ENCODE assay signal across 1 cellular context in the genomic region with DNA sequence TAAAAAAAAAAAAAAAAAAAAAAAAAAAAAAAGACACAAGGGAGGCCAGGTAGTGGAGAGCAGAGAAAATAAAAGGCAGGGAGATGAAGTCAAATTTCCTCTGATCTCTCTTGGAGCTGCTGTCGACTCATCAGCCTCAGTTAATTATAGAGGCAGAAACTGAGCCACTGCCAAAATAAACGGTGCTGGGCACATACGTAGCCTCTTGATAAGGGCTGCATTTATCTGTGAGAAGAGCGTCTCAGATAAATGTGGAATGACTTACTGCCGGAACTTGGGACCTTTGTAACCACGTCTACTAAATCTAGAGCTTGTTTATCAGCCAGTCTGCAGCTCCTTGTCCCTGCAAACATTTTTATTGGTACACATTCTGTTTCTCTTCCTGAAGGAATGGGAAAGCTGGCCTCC.
A peak's percentile ranks its signal among the peaks of the same experiment; 100 is the strongest.
TF ChIP-seq lines count a peak whose summit lies in the region.

No MANE protein-coding gene starts in this region.

TF ChIP-seq in K562, 482 proteins besides CTCF, POLR2A, EP300 and RAD21 (continued from another document and continues in another):
- TF ChIP-seq, protein P1, sequence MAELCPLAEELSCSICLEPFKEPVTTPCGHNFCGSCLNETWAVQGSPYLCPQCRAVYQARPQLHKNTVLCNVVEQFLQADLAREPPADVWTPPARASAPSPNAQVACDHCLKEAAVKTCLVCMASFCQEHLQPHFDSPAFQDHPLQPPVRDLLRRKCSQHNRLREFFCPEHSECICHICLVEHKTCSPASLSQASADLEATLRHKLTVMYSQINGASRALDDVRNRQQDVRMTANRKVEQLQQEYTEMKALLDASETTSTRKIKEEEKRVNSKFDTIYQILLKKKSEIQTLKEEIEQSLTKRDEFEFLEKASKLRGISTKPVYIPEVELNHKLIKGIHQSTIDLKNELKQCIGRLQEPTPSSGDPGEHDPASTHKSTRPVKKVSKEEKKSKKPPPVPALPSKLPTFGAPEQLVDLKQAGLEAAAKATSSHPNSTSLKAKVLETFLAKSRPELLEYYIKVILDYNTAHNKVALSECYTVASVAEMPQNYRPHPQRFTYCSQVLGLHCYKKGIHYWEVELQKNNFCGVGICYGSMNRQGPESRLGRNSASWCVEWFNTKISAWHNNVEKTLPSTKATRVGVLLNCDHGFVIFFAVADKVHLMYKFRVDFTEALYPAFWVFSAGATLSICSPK (IDR thresholded peaks at IDR 0.05; ENCODE audit: borderline replicate concordance) = no peak
- TF ChIP-seq ZNF584 (CRISPR knock-in tag; IDR thresholded peaks at IDR 0.05; ENCODE audit: low read depth) = no peak
- TF ChIP-seq MEF2A (IDR thresholded peaks at IDR 0.05; ENCODE audit: control insufficient read depth, low read depth, low read length) = peak; percentile 91
- no peak for TF ChIP-seq ZFX (CRISPR knock-in tag; IDR thresholded peaks at IDR 0.05)
- TF ChIP-seq ARHGAP35 (IDR thresholded peaks at IDR 0.05; ENCODE audit: partially characterized antibody) = no peak
- no peak for TF ChIP-seq GTF2F1 (IDR thresholded peaks at IDR 0.05; ENCODE audit: low read depth, low read length)
- TF ChIP-seq ETV6 (IDR thresholded peaks at IDR 0.05; ENCODE audit: borderline replicate concordance in 1 of 2, low read depth in 2 of 2, low read length in 1 of 2) = no peak
- TF ChIP-seq ETV6 (CRISPR knock-in tag; IDR thresholded peaks at IDR 0.05; ENCODE audit: borderline replicate concordance) = no peak
- no peak for TF ChIP-seq ZNF408 (CRISPR knock-in tag; IDR thresholded peaks at IDR 0.05; ENCODE audit: low read depth)
- no peak for TF ChIP-seq ZNF12 (CRISPR knock-in tag; IDR thresholded peaks at IDR 0.05)
- peak; percentile 94 for TF ChIP-seq KLF16 (IDR thresholded peaks at IDR 0.05)
- no peak for TF ChIP-seq SRSF9 (IDR thresholded peaks at IDR 0.05; ENCODE audit: borderline replicate concordance, low read depth, low read length)
- no peak; the same call in 1 of the 2 replicates for TF ChIP-seq TARDBP (IDR thresholded peaks at IDR 0.05)
- no peak for TF ChIP-seq TFAM (CRISPR knock-in tag; conservative IDR thresholded peaks at IDR 0.05)
- TF ChIP-seq, protein P2, sequence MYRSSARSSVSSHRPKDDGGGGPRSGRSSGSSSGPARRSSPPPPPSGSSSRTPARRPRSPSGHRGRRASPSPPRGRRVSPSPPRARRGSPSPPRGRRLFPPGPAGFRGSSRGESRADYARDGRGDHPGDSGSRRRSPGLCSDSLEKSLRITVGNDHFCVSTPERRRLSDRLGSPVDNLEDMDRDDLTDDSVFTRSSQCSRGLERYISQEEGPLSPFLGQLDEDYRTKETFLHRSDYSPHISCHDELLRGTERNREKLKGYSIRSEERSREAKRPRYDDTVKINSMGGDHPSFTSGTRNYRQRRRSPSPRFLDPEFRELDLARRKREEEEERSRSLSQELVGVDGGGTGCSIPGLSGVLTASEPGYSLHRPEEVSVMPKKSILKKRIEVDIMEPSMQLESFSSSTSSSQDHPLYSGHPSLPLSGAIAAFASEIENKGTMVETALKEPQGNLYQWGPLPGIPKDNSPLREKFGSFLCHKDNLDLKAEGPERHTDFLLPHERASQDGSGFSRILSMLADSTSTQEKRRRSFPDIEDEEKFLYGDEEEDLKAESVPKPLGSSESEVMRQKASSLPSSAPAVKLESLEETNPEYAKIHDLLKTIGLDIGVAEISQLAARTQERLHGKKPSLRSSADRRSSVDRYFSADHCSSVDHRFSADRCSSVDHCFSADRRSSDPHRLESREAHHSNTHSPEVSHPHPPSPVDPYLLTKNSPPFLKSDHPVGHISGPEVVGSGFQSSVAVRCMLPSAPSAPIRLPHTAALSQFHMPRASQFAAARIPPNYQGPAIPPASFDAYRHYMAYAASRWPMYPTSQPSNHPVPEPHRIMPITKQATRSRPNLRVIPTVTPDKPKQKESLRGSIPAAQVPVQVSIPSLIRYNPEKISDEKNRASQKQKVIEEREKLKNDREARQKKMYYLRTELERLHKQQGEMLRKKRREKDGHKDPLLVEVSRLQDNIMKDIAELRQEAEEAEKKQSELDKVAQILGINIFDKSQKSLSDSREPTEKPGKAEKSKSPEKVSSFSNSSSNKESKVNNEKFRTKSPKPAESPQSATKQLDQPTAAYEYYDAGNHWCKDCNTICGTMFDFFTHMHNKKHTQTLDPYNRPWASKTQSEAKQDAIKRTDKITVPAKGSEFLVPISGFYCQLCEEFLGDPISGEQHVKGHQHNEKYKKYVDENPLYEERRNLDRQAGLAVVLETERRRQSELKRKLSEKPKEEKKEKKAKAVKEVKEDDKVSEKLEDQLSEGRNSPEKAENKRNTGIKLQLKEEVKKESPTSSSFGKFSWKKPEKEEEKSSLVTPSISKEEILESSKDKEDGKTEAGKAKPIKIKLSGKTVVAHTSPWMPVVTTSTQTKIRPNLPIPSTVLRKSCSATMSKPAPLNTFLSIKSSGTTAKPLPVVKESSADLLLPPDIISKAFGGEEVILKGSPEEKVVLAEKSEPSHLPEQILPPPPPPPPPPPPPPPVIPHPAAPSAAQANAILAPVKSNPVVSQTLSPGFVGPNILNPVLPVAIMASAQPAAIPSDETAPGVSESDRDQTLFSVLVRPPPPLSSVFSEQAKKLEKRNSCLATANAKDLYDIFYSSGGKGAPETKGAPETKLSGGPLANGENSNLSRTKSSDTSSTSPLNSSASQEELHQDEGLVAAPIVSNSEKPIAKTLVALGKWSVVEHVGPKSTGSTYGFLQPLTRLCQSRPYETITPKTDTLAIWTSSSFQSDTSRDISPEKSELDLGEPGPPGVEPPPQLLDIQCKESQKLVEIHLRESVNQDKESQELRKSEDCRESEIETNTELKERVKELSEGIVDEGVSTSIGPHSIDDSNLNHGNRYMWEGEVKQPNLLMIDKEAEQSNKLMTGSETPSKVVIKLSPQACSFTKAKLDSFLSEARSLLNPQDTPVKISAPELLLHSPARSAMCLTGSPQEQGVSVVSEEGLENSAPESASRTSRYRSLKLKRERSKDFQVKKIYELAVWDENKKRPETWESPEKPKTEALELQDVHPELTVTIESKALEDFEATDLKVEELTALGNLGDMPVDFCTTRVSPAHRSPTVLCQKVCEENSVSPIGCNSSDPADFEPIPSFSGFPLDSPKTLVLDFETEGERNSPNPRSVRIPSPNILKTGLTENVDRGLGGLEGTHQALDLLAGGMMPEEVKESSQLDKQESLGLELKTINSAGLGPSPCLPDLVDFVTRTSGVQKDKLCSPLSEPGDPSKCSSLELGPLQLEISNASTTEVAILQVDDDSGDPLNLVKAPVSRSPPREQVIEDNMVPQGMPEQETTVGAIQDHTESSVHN (IDR thresholded peaks at IDR 0.05; ENCODE audit: borderline replicate concordance in 1 of 2, low read depth in 1 of 2) = no peak
- TF ChIP-seq ZNF696 (CRISPR knock-in tag; conservative IDR thresholded peaks at IDR 0.05) = no peak
- TF ChIP-seq, protein P3, sequence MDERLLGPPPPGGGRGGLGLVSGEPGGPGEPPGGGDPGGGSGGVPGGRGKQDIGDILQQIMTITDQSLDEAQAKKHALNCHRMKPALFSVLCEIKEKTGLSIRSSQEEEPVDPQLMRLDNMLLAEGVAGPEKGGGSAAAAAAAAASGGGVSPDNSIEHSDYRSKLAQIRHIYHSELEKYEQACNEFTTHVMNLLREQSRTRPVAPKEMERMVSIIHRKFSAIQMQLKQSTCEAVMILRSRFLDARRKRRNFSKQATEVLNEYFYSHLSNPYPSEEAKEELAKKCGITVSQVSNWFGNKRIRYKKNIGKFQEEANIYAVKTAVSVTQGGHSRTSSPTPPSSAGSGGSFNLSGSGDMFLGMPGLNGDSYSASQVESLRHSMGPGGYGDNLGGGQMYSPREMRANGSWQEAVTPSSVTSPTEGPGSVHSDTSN (CRISPR knock-in tag; IDR thresholded peaks at IDR 0.05; ENCODE audit: low read depth) = no peak
- TF ChIP-seq, protein P3 (tag; conservative IDR thresholded peaks at IDR 0.05; ENCODE audit: low read depth) = peak; percentile 95
- TF ChIP-seq BACH1 (tag; IDR thresholded peaks at IDR 0.05) = no peak
- peak; percentile 92 for TF ChIP-seq LEF1 (IDR thresholded peaks at IDR 0.05)
- TF ChIP-seq NR2C2 (CRISPR knock-in tag; IDR thresholded peaks at IDR 0.05) = no peak
- peak; percentile 24; the same call in 1 of the 2 replicates for TF ChIP-seq NR2C2 (tag; IDR thresholded peaks at IDR 0.05)
- no peak for TF ChIP-seq TEAD2 (tag; IDR thresholded peaks at IDR 0.05)
- TF ChIP-seq FIP1L1 (IDR thresholded peaks at IDR 0.05; ENCODE audit: low read depth, low read length, poor library complexity, severe bottlenecking) = no peak
- TF ChIP-seq, protein P4, sequence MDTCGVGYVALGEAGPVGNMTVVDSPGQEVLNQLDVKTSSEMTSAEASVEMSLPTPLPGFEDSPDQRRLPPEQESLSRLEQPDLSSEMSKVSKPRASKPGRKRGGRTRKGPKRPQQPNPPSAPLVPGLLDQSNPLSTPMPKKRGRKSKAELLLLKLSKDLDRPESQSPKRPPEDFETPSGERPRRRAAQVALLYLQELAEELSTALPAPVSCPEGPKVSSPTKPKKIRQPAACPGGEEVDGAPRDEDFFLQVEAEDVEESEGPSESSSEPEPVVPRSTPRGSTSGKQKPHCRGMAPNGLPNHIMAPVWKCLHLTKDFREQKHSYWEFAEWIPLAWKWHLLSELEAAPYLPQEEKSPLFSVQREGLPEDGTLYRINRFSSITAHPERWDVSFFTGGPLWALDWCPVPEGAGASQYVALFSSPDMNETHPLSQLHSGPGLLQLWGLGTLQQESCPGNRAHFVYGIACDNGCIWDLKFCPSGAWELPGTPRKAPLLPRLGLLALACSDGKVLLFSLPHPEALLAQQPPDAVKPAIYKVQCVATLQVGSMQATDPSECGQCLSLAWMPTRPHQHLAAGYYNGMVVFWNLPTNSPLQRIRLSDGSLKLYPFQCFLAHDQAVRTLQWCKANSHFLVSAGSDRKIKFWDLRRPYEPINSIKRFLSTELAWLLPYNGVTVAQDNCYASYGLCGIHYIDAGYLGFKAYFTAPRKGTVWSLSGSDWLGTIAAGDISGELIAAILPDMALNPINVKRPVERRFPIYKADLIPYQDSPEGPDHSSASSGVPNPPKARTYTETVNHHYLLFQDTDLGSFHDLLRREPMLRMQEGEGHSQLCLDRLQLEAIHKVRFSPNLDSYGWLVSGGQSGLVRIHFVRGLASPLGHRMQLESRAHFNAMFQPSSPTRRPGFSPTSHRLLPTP (IDR thresholded peaks at IDR 0.05; ENCODE audit: borderline replicate concordance, extremely low read depth, insufficient read length) = no peak
- TF ChIP-seq NR3C1 (CRISPR knock-in tag; IDR thresholded peaks at IDR 0.05) = no peak
- no peak for TF ChIP-seq ATF1 (CRISPR knock-in tag; IDR thresholded peaks at IDR 0.05)
- peak; percentile 84 for TF ChIP-seq ATF1 (tag; IDR thresholded peaks at IDR 0.05)
- TF ChIP-seq SMARCC2 (IDR thresholded peaks at IDR 0.05; ENCODE audit: low read depth) = peak; percentile 87
- TF ChIP-seq ZFPM2 (CRISPR knock-in tag; IDR thresholded peaks at IDR 0.05) = no peak
- no peak for TF ChIP-seq BRF1 (IDR thresholded peaks at IDR 0.05; ENCODE audit: borderline replicate concordance, extremely low read depth, insufficient read length)
- no peak for TF ChIP-seq RAD51 (IDR thresholded peaks at IDR 0.05; ENCODE audit: borderline replicate concordance, low read depth)
- TF ChIP-seq KAT7 (CRISPR knock-in tag; IDR thresholded peaks at IDR 0.05; ENCODE audit: borderline replicate concordance) = no peak
- TF ChIP-seq, protein P5, sequence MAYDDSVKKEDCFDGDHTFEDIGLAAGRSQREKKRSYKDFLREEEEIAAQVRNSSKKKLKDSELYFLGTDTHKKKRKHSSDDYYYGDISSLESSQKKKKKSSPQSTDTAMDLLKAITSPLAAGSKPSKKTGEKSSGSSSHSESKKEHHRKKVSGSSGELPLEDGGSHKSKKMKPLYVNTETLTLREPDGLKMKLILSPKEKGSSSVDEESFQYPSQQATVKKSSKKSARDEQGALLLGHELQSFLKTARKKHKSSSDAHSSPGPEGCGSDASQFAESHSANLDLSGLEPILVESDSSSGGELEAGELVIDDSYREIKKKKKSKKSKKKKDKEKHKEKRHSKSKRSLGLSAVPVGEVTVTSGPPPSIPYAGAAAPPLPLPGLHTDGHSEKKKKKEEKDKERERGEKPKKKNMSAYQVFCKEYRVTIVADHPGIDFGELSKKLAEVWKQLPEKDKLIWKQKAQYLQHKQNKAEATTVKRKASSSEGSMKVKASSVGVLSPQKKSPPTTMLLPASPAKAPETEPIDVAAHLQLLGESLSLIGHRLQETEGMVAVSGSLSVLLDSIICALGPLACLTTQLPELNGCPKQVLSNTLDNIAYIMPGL (CRISPR knock-in tag; IDR thresholded peaks at IDR 0.05) = no peak
- TF ChIP-seq ZNF695 (CRISPR knock-in tag; IDR thresholded peaks at IDR 0.05) = no peak
- no peak for TF ChIP-seq MLX (CRISPR knock-in tag; conservative IDR thresholded peaks at IDR 0.05)
- peak; percentile 77 for TF ChIP-seq HMGN3 (IDR thresholded peaks at IDR 0.05; ENCODE audit: borderline replicate concordance, extremely low read depth, insufficient read length, low read depth, low read length)
- peak in 1 of 2 experiments; percentile 97; a peak in 2 of 4 replicates for TF ChIP-seq MLLT1 (IDR thresholded peaks at IDR 0.05)
- TF ChIP-seq ZC3H4 (CRISPR knock-in tag; IDR thresholded peaks at IDR 0.05; ENCODE audit: borderline replicate concordance) = no peak
- no peak for TF ChIP-seq ZNF764 (CRISPR knock-in tag; IDR thresholded peaks at IDR 0.05; ENCODE audit: low read depth)
- TF ChIP-seq GATAD2A (IDR thresholded peaks at IDR 0.05) = peak; percentile 90
- peak; percentile 42; the same call in 1 of the 2 replicates for TF ChIP-seq BCOR (IDR thresholded peaks at IDR 0.05)
- TF ChIP-seq ZNF707 (CRISPR knock-in tag; conservative IDR thresholded peaks at IDR 0.05) = no peak
- TF ChIP-seq ZNF444 (CRISPR knock-in tag; IDR thresholded peaks at IDR 0.05) = no peak
- TF ChIP-seq ZNF717 (CRISPR knock-in tag; IDR thresholded peaks at IDR 0.05) = no peak
- no peak for TF ChIP-seq ZNF224 (CRISPR knock-in tag; IDR thresholded peaks at IDR 0.05)
- TF ChIP-seq ZNF778 (CRISPR knock-in tag; IDR thresholded peaks at IDR 0.05) = no peak
